8 cellular contexts compared by ENCODE assay signal in the genomic region with DNA sequence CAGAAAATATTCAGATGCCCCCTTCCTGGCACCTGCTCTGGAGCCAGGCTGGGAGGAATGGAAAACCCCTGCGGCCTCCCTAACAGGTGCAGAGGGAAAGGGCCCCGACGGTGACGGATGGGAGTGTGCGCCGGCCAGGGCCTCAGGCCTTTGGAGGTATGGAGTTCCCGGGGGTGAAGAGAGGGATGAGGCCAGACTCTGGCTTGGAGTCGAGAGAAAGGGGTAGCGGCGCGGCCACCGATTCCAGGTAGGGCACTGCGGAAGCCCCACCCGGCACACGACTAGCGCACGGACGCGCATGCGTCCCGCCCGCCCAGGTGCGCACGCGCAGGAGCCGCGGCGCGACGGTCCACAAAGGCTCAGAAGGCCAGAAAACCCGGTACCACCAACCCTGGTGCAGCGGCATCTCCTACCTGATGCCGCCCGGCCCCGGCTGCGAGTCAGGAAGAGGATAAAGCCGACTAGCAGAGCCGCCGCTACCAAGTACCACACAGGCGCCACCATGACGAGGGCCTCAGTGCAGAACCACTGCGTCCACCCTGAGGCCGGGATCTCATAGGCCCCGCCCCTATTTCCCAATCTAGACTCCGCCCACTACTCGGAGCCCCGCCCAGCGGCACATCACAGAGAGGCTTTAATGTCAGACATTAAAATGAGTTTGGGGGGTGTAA. TPM values are rescaled to one million over a fixed set of nuclear protein-coding genes. Genes with fewer than 3 reads are reported as not detected.
DNase-seq lines count a peak whose midpoint lies in the region; ATAC-seq and TF ChIP-seq lines count a peak whose summit lies in the region.

Gene DDRGK1, minus strand, starts transcription at position 559 of the 671 bp plus-strand sequence. Its CDS starts 55 bp downstream, at position 504.

- H3K4me3 ChIP-seq in BLaER1 treated with 17β-estradiol and CSF1 and Interleukin-3, amounts not matched to agents 10 nM and 100 nM = peak within 1 kb of the TSS; percentile 81 to 96 (median 88)
- peak within 1 kb of the TSS; percentile 99 for H3K4me3 ChIP-seq in lower lobe of right lung

- POLR2A ChIA-PET in activated CD4-positive, alpha-beta memory T cell treated with anti-CD3 and anti-CD28 coated beads, Interleukin-2, amount 10 ng/mL, durations not matched to agents 7 days and 5 days (lab: Charles Lee) = interaction anchor here (0.9 to 3.9 kb wide), 14 partner anchors 11 to 216 kb away, joined by 3 to 22 read pairs (median 4); partner anchors contain the start of genes FASTKD5, LZTS3, SLC4A11 and UBOX5

- H3K4me1 Mint-ChIP-seq in activated CD4-positive, alpha-beta memory T cell treated with anti-CD3 and anti-CD28 coated beads, Interleukin-2, amount 10 ng/mL, durations not matched to agents 7 days and 5 days = peaks cover 28% of the 10 kb centered on the region

- TF ChIP-seq CTCF in lower lobe of right lung (IDR thresholded peaks at IDR 0.05) = no peak

- H3K4me2 ChIP-seq in BLaER1 treated with 17β-estradiol and CSF1 and Interleukin-3, amounts not matched to agents 10 nM and 100 nM = peak within 1 kb of the TSS; percentile 94 to 100 (median 98)

- DNase-seq in NCI-H82 (lab: John Stamatoyannopoulos, UW) = peak; percentile 91
- peak; percentile 93 for DNase-seq in activated CD4-positive, alpha-beta memory T cell treated with anti-CD3 and anti-CD28 coated beads, Interleukin-2, amount 10 ng/mL, durations not matched to agents 7 days and 5 days
- peak; percentile 89 for DNase-seq in ecto neural progenitor cell (ENCODE audit: low spot score)
- peak; percentile 91 for DNase-seq in lower lobe of right lung
- peak; percentile 75 to 92 (median 81) for DNase-seq in stimulated activated CD4-positive, alpha-beta T cell treated with anti-CD3 and anti-CD28 coated beads, TNF-alpha, amount 100 ng/mL, for 1 hour (ENCODE audit: low read depth in 3 of 3, low spot score in 1 of 3)

- H3K4me3 Mint-ChIP-seq in activated CD4-positive, alpha-beta memory T cell treated with anti-CD3 and anti-CD28 coated beads, Interleukin-2, amount 10 ng/mL, durations not matched to agents 7 days and 5 days = peak within 1 kb of the TSS; percentile 89

- peaks cover 19 to 29% (median 25%) of the 10 kb centered on the region in 10 experiments for H3K4me1 ChIP-seq in BLaER1 treated with 17β-estradiol and CSF1 and Interleukin-3, amounts not matched to agents 10 nM and 100 nM
- peaks cover 21% of the 10 kb centered on the region for H3K4me1 ChIP-seq in lower lobe of right lung

- H3K27ac ChIP-seq in BLaER1 treated with 17β-estradiol and CSF1 and Interleukin-3, amounts not matched to agents 10 nM and 100 nM = peak within 1 kb of the TSS; percentile 67 to 91 (median 84)
- H3K27ac ChIP-seq in lower lobe of right lung = peak within 1 kb of the TSS; percentile 92

- peaks cover 38% of the 10 kb centered on the region for H3K36me3 Mint-ChIP-seq in activated CD4-positive, alpha-beta memory T cell treated with anti-CD3 and anti-CD28 coated beads, Interleukin-2, amount 10 ng/mL, durations not matched to agents 7 days and 5 days (ENCODE audit: low read depth)

- H3K9me3 ChIP-seq in BLaER1 treated with 17β-estradiol and CSF1 and Interleukin-3, amounts not matched to agents 10 nM and 100 nM (replicated peaks in 1 of 11) = no peaks in the 10 kb centered on the region
- no peaks in the 10 kb centered on the region for H3K9me3 ChIP-seq in lower lobe of right lung

- peak within 1 kb of the TSS; percentile 80 to 92 (median 88) for H3K9ac ChIP-seq in BLaER1 treated with 17β-estradiol and CSF1 and Interleukin-3, amounts not matched to agents 10 nM and 100 nM

- ATAC-seq in GM19328 (IDR thresholded peaks at IDR 0.05; ENCODE audit: unreplicated experiment) (peak; percentile 72), HG03469 (IDR thresholded peaks at IDR 0.05; ENCODE audit: unreplicated experiment) (peak; percentile 59), lower lobe of right lung (peak; percentile 96)

- no peaks in the 10 kb centered on the region for H3K27me3 ChIP-seq in BLaER1 treated with 17β-estradiol and CSF1 and Interleukin-3, amounts not matched to agents 10 nM and 100 nM
- H3K27me3 ChIP-seq in lower lobe of right lung (ENCODE audit: low read depth) = no peaks in the 10 kb centered on the region

- H3K27me3 Mint-ChIP-seq in activated CD4-positive, alpha-beta memory T cell treated with anti-CD3 and anti-CD28 coated beads, Interleukin-2, amount 10 ng/mL, durations not matched to agents 7 days and 5 days = no peaks in the 10 kb centered on the region

- CTCF ChIA-PET in activated CD4-positive, alpha-beta memory T cell treated with anti-CD3 and anti-CD28 coated beads, Interleukin-2, amount 10 ng/mL, durations not matched to agents 7 days and 5 days (lab: Charles Lee) = interaction anchor here (1.5 to 1.6 kb wide), 2 partner anchors 15 to 48 kb away, joined by 5 to 6 read pairs; no protein-coding TSS in a partner anchor

- H3K27ac Mint-ChIP-seq in activated CD4-positive, alpha-beta memory T cell treated with anti-CD3 and anti-CD28 coated beads, Interleukin-2, amount 10 ng/mL, durations not matched to agents 7 days and 5 days = peak within 1 kb of the TSS; percentile 91

- peaks cover 16 to 39% (median 33%) of the 10 kb centered on the region in 11 experiments for H3K36me3 ChIP-seq in BLaER1 treated with 17β-estradiol and CSF1 and Interleukin-3, amounts not matched to agents 10 nM and 100 nM
- H3K36me3 ChIP-seq in lower lobe of right lung = peaks cover 28% of the 10 kb centered on the region

- peaks cover 0 to 21% (median 6%) of the 10 kb centered on the region in 11 experiments; a peak in 6 of 22 replicates for H4K20me1 ChIP-seq in BLaER1 treated with 17β-estradiol and CSF1 and Interleukin-3, amounts not matched to agents 10 nM and 100 nM

- intact Hi-C loops in lower lobe of right lung (cut with DNase I) = no loop called here

- no peaks in the 10 kb centered on the region for H3K9me3 Mint-ChIP-seq in activated CD4-positive, alpha-beta memory T cell treated with anti-CD3 and anti-CD28 coated beads, Interleukin-2, amount 10 ng/mL, durations not matched to agents 7 days and 5 days

RNA-seq across cellular contexts. Expression of gene DDRGK1, which starts in this region (rescaled TPM):
- 10 to 100 TPM; 66.6 to 68.3 TPM for total RNA-seq in activated CD4-positive, alpha-beta memory T cell treated with anti-CD3 and anti-CD28 coated beads, Interleukin-2, amount 10 ng/mL, durations not matched to agents 7 days and 5 days
- 89.8 TPM for total RNA-seq in lower lobe of right lung

Comparison
In these comparisons a context has a peak if more than half of its experiments do, and no peak if none do; other contexts are left out.
1. Peak in every context shown above with its lines: DNase-seq, ATAC-seq, H3K4me3 ChIP-seq and H3K27ac ChIP-seq.